In genomic region chr2:84551526-84551925, GRCh38 we compare ENCODE assay signal across 5 cellular contexts. TPM values are rescaled to one million over a fixed set of nuclear protein-coding genes. Genes with fewer than 3 reads are reported as not detected.
DNase-seq lines count a peak whose midpoint lies in the region; ATAC-seq, FAIRE-seq and TF ChIP-seq lines count a peak whose summit lies in the region.
"Not testable (repeated sequence)": the region's sequence is repeated elsewhere in the genome, so short reads cannot be mapped to it uniquely, and the experiment has no call there.
"Had no signal": no experiment of that assay in that cellular context is flagged by ENCODE, and none has a peak within 500 bp of the region (broad histone marks: within the 10 kb centered on the region; RNA-seq: fewer than 3 reads in every experiment).

No MANE protein-coding gene starts in this region.

- not testable (repeated sequence) for H2AK5ac ChIP-seq in trophoblast cell (ENCODE audit: low read length)

- TF ChIP-seq EP300 in A549 (IDR thresholded peaks at IDR 0.05) = not testable (repeated sequence)

- CTCF ChIA-PET in A549 (lab: Yijun Ruan, JAX) = not testable (repeated sequence)

- not testable (repeated sequence) for H3K4me1 ChIP-seq in A549; trophoblast cell (ENCODE audit: control insufficient read depth in 1 of 2, insufficient read depth in 2 of 2, low read length in 2 of 2)

- FAIRE-seq in A549 (lab: Jason Lieb, UNC) = not testable (repeated sequence)

- not testable (repeated sequence) for TF ChIP-seq RAD21 in A549 (conservative IDR thresholded peaks at IDR 0.05 in 1 of 2, IDR thresholded peaks at IDR 0.05 in 1 of 2)

- not testable (repeated sequence) for H3K4me2 ChIP-seq in A549; trophoblast cell (ENCODE audit: low read length)

- not testable (repeated sequence) for H3K23ac ChIP-seq in trophoblast cell (ENCODE audit: low read length)

- H2BK120ac ChIP-seq in trophoblast cell (ENCODE audit: insufficient read depth, low read length, poor library complexity) = not testable (repeated sequence)

- not testable (repeated sequence) for H4K8ac ChIP-seq in trophoblast cell (ENCODE audit: low read depth, low read length)

- not testable (repeated sequence) for H4K91ac ChIP-seq in trophoblast cell (ENCODE audit: low read depth, low read length)

- H3K4ac ChIP-seq in trophoblast cell (ENCODE audit: low read depth, low read length) = not testable (repeated sequence)

- not testable (repeated sequence) for H3K79me1 ChIP-seq in trophoblast cell (ENCODE audit: low read length)

- H3K9ac ChIP-seq in trophoblast cell (ENCODE audit: low read length) = not testable (repeated sequence)

- not testable (repeated sequence) for H3K79me2 ChIP-seq in trophoblast cell (ENCODE audit: control insufficient read depth, insufficient read depth, low read length, poor library complexity)

- ATAC-seq in A549 = not testable (repeated sequence)

- DNase-seq in A549 (ENCODE audit: low read depth in 1 of 2, low spot score in 1 of 2) = not testable (repeated sequence)
- DNase-seq in HCEC 1CT (peak; percentile 16), RKO (ENCODE audit: low spot score) (peak; percentile 22), trophoblast cell (peak; percentile 51 to 76)

- POLR2A ChIA-PET in A549 (lab: Yijun Ruan, JAX) = not testable (repeated sequence)

- not testable (repeated sequence) for H3K4me3 ChIP-seq in A549; trophoblast cell (ENCODE audit: low read depth, low read length)

- H3K18ac ChIP-seq in trophoblast cell (ENCODE audit: low read length) = not testable (repeated sequence)

- H3K9me3 ChIP-seq in A549; trophoblast cell (ENCODE audit: insufficient read depth, low read depth, low read length): not testable (repeated sequence)

- H3K36me3 ChIP-seq in trophoblast cell (ENCODE audit: control insufficient read depth in 1 of 2, insufficient read depth in 2 of 2, low read length in 2 of 2) = not testable (repeated sequence)

- H2BK5ac ChIP-seq in trophoblast cell (ENCODE audit: low read depth, low read length, poor library complexity) = not testable (repeated sequence)

- TF ChIP-seq CTCF in A549 (IDR thresholded peaks at IDR 0.05) = not testable (repeated sequence)

- not testable (repeated sequence) for H2BK12ac ChIP-seq in trophoblast cell (ENCODE audit: low read length)

- H2AFZ ChIP-seq in trophoblast cell (ENCODE audit: insufficient read depth, low read length, poor library complexity) = not testable (repeated sequence)

- not testable (repeated sequence) for H3K27me3 ChIP-seq in trophoblast cell (ENCODE audit: insufficient read depth, low read length)

- not testable (repeated sequence) for H3K27ac ChIP-seq in A549; trophoblast cell (ENCODE audit: low read depth, low read length)

- not testable (repeated sequence) for TF ChIP-seq POLR2A in A549 (IDR thresholded peaks at IDR 0.05; ENCODE audit: low read length)

- WGBS in A549 (ENCODE audit: missing lambda C conversion rate) = 37% methylated on average over 6 of the region's 6 CpGs
- WGBS in trophoblast cell (ENCODE audit: extremely low coverage, insufficient coverage, insufficient read length) = no CpG with 5 or more reads among the region's 6 CpGs

- H4K12ac ChIP-seq in trophoblast cell (ENCODE audit: low read depth, low read length) = not testable (repeated sequence)

- H3K14ac ChIP-seq in trophoblast cell (ENCODE audit: low read length) = not testable (repeated sequence)

TF ChIP-seq in A549, 52 proteins besides CTCF, POLR2A, EP300 and RAD21:
- TF ChIP-seq FOSL2 (IDR thresholded peaks at IDR 0.05) = not testable (repeated sequence)
- TF ChIP-seq FOSL2 (CRISPR knock-in tag; IDR thresholded peaks at IDR 0.05) = peak; percentile 13; the same call in 1 of the 2 replicates

RNA-seq across cellular contexts. Expression of gene DNAH6, which starts 35.2 kb away (rescaled TPM):
- polyA plus RNA-seq in A549 (2011; rRNA removed) (0.22 and 0.32 TPM in 2 replicates), A549 (2017; fragmentation: RNase III; extraction: RNeasy Plus Mini Kit Qiagen cat#74134 plus additional on column Dnase treatment) (0.05 to 0.13 TPM (median 0.08 TPM) in 3 replicates)
- polyA plus RNA-seq in A549 (2012; cell fraction: cytosol; rRNA removed) = 0.01 and 0.03 TPM in 2 replicates
- polyA plus RNA-seq in A549 (2012; cell fraction: nucleus; rRNA removed) = 0.01 and 0.07 TPM in 2 replicates
- 0.21 and 0.39 TPM in 2 replicates for polyA minus RNA-seq in A549 (2011; rRNA and poly(A)+ RNA removed)
- 0.21 and 0.36 TPM in 2 replicates for polyA plus RNA-seq in trophoblast cell (2013)
- polyA plus RNA-seq: CD14-positive monocyte had no signal
